ENCODE assay signal across 8 cellular contexts in the genomic region with DNA sequence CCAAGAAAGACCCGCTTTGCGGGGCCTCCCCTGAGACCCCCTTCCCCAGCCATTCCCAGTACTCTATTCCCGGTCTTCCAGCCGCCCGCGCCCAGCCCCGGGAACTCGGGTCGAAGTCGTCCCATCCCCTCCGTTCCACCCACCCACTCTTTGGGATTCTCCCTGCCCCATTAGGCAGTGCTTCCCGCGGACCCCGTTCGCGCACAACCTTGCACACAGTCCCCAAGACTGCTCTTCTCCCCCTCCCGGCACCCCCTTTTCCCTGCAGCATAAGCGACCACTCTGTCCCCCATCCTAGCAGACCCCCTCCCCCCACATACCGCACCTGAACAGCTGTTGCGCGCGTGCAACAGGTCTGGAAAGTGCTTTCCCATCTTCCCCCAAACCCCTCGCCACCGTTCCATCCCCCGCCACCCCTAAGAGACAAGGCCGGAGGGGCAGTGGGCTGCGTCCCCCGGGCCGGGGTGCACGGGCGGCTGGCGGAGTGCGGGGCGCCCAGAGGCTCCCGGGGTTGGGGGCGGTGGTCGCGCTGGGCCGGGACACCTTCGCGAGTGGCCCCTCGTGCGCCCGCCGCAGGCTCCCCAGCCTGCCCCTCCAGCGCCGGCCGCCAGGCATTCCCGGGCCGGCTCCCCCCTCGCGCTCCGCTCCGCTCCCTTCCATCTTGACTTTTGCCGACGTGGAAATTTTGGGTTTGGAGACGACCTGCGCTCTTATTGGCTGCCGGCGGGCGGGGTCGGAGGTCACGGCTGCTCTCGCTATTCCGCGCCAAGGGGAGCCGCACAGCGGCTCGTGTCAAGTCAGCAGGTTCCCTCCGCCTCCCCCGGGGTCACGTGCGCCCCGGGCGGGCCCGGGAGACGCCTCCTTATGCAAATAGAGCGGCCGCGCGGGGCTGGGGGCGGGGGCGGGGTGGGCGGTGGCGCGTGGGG.
DNase-seq lines count a peak whose midpoint lies in the region; ATAC-seq and TF ChIP-seq lines count a peak whose summit lies in the region.

No MANE protein-coding gene starts in this region.

- CTCF ChIA-PET in BJ (lab: Yijun Ruan, JAX), result interaction anchor here (0.7 kb wide), 1 partner anchor 58 kb away, joined by 3 read pairs; no protein-coding TSS in a partner anchor

- H3K4me1 ChIP-seq in ectodermal cell (ENCODE audit: control insufficient read depth, insufficient read depth, low read length) (peaks cover 20% of the 10 kb centered on the region), lung (ENCODE audit: control insufficient read depth in 2 of 2, insufficient read depth in 2 of 2, low read length in 2 of 2) (peaks cover 0 to 3% of the 10 kb centered on the region in 2 donors)

- H3K27me3 ChIP-seq in BJ (ENCODE audit: control insufficient read depth, insufficient read depth, low read length), result peaks cover 12% of the 10 kb centered on the region
- peaks cover 14% of the 10 kb centered on the region for H3K27me3 ChIP-seq in ectodermal cell (ENCODE audit: control insufficient read depth, insufficient read depth, low read length, poor library complexity, severe bottlenecking)
- no peaks in the 10 kb centered on the region for H3K27me3 ChIP-seq in lung (ENCODE audit: control insufficient read depth, insufficient read depth)

- H3K27ac ChIP-seq in ectodermal cell (ENCODE audit: insufficient read depth, low read depth, low read length, poor library complexity, severe bottlenecking) (peak overlapping the region; percentile 60), lung (ENCODE audit: low read depth in 1 of 2, low read length in 1 of 2) (no peak overlapping the region)

- WGBS in ectodermal cell, 2 experiments, result 0% methylated on average over 86 of the region's 86 CpGs
- WGBS in lung, 2 donors, result 0 to 1% methylated on average over 58 to 86 of the region's 86 CpGs

- H3K9me3 ChIP-seq in ectodermal cell (ENCODE audit: control insufficient read depth, low read length), result no peaks in the 10 kb centered on the region
- H3K9me3 ChIP-seq in lung (ENCODE audit: control insufficient read depth in 2 of 2, insufficient read depth in 1 of 2, low read length in 1 of 2), result no peaks in the 10 kb centered on the region

- TF ChIP-seq CTCF in BJ (IDR thresholded peaks at IDR 0.05; ENCODE audit: insufficient read depth, low read depth, low read length) (no peak), lung (IDR thresholded peaks at IDR 0.05; ENCODE audit: control extremely low read depth, extremely low read depth) (no peak)

- H3K4me3 ChIP-seq in BJ (ENCODE audit: low read depth, low read length) (peak overlapping the region; percentile 61), ectodermal cell (ENCODE audit: insufficient read depth, low read depth, low read length) (peak overlapping the region; percentile 69), lung (peak overlapping the region; percentile 45)

- DNase-seq in BJ (ENCODE audit: low read depth) (peak; percentile 20), GM19238 (ENCODE audit: insufficient read length, low spot score) (peak; percentile 95), NCI-H510A treated with DMSO at 0.1 percent for 48 hours (lab: John Stamatoyannopoulos, UW) (peak; percentile 97), lung (ENCODE audit: low spot score) (peak; percentile 95)
- DNase-seq in activated CD4-positive, alpha-beta T cell treated with anti-CD3 and anti-CD28 coated beads, Interleukin-2, amount 50 U/mL, for 48 hours, result peak; percentile 79 to 84
- DNase-seq in stimulated activated CD4-positive, alpha-beta T cell treated with anti-CD3 and anti-CD28 coated beads, TNF-alpha, amount 100 ng/mL, for 4 hours (ENCODE audit: low read depth in 3 of 3), result peak; percentile 61 to 79 (median 74)

- ATAC-seq in HG03432 (IDR thresholded peaks at IDR 0.05; ENCODE audit: unreplicated experiment) (peak; percentile 87), lung (ENCODE audit: insufficient read depth, low FRiP score) (peak; percentile 92)

- POLR2A ChIA-PET in BJ (lab: Charles Lee), result no interaction called here

- H3K36me3 ChIP-seq in BJ (ENCODE audit: control insufficient read depth, insufficient read depth, low read length) (no peaks in the 10 kb centered on the region), ectodermal cell (ENCODE audit: control insufficient read depth, insufficient read depth, low read length) (no peaks in the 10 kb centered on the region), lung (ENCODE audit: control insufficient read depth in 2 of 2, insufficient read depth in 2 of 2, low read length in 2 of 2) (no peaks in the 10 kb centered on the region)

Comparison
In these comparisons a context has a peak if more than half of its experiments do, and no peak if none do; other contexts are left out.
1. DNase-seq: peak in every context shown above with its lines; median percentile 97 in NCI-H510A treated with DMSO at 0.1 percent for 48 hours; 95 in GM19238; 95 in lung; 82 in activated CD4-positive, alpha-beta T cell treated with anti-CD3 and anti-CD28 coated beads, Interleukin-2, amount 50 U/mL, for 48 hours; 74 in stimulated activated CD4-positive, alpha-beta T cell treated with anti-CD3 and anti-CD28 coated beads, TNF-alpha, amount 100 ng/mL, for 4 hours; 20 in BJ.